15 cellular contexts compared by ENCODE assay signal in genomic region chr4:25346913-25347312, GRCh38. TPM values are rescaled to one million over a fixed set of nuclear protein-coding genes. Genes with fewer than 3 reads are reported as not detected.
DNase-seq lines count a peak whose midpoint lies in the region; ATAC-seq lines count a peak whose summit lies in the region.
"Had no signal": no experiment of that assay in that cellular context is flagged by ENCODE, and none has a peak within 500 bp of the region (broad histone marks: within the 10 kb centered on the region; RNA-seq: fewer than 3 reads in every experiment).

No MANE protein-coding gene starts in this region.

- no peaks in the 10 kb centered on the region for H3K9me3 Mint-ChIP-seq in naive B cell
- H3K9me3 Mint-ChIP-seq: activated T-cell treated with anti-CD3 and anti-CD28 coated beads, Interleukin-2, amount 50 U/mL, for 24 hours; natural killer cell had no signal

- DNase-seq in naive B cell (peak; percentile 21), ureter (ENCODE audit: low spot score) (no peak), kidney tubule cell (ENCODE audit: low spot score) (no peak), NK-92 (lab: John Stamatoyannopoulos, UW; ENCODE audit: unreplicated experiment) (no peak)
- DNase-seq: activated T-cell treated with anti-CD3 and anti-CD28 coated beads, Interleukin-2, amount 50 U/mL, for 24 hours; brain microvascular endothelial cell; left cardiac atrium; natural killer cell; NCI-H1436 treated with DMSO at 0.1 percent for 48 hours; NCI-H748 treated with DMSO at 0.1 percent for 48 hours; right lobe of liver; substantia nigra had no signal

- no peaks in the 10 kb centered on the region for H3K27me3 Mint-ChIP-seq in naive B cell
- H3K27me3 Mint-ChIP-seq: activated T-cell treated with anti-CD3 and anti-CD28 coated beads, Interleukin-2, amount 50 U/mL, for 24 hours had no signal

- no peak overlapping the region for H3K4me3 Mint-ChIP-seq in naive B cell
- H3K4me3 Mint-ChIP-seq: activated T-cell treated with anti-CD3 and anti-CD28 coated beads, Interleukin-2, amount 50 U/mL, for 24 hours; natural killer cell had no signal

- peaks cover 6 to 8% (median 7%) of the 10 kb centered on the region in 3 donors for H3K4me1 Mint-ChIP-seq in naive B cell
- H3K4me1 Mint-ChIP-seq: natural killer cell had no signal

- peak overlapping the region in 3 of 6 donors; percentile 1 to 76 (median 60) for H3K27ac Mint-ChIP-seq in naive B cell
- H3K27ac Mint-ChIP-seq: activated T-cell treated with anti-CD3 and anti-CD28 coated beads, Interleukin-2, amount 50 U/mL, for 24 hours; natural killer cell had no signal

- peak; percentile 72 for ATAC-seq in GM18861 (IDR thresholded peaks at IDR 0.05; ENCODE audit: unreplicated experiment)
- ATAC-seq in GM21367 (IDR thresholded peaks at IDR 0.05; ENCODE audit: unreplicated experiment) = peak; percentile 49
- ATAC-seq in HG03342 (IDR thresholded peaks at IDR 0.05; ENCODE audit: unreplicated experiment) = peak; percentile 88
- ATAC-seq in naive B cell (ENCODE audit: low read depth in 2 of 2) = peak; percentile 91 to 98
- ATAC-seq: left cardiac atrium, natural killer cell, right lobe of liver had no signal

- H3K36me3 Mint-ChIP-seq in naive B cell = peaks cover 0 to 5% of the 10 kb centered on the region in 2 donors
- H3K36me3 Mint-ChIP-seq: natural killer cell had no signal

RNA-seq across cellular contexts. Expression of gene ANAPC4, which starts 30.1 kb away (rescaled TPM):
- 10 to 100 TPM; 14.7 to 23.1 (median 19.2) TPM for polyA plus RNA-seq in naive B cell (ENCODE audit: low read depth in 6 of 6)
- total RNA-seq in ureter = 44.0 TPM

RNA-seq across cellular contexts. Expression of gene ZCCHC4, which starts 34.3 kb away (rescaled TPM):
- polyA plus RNA-seq in naive B cell (ENCODE audit: low read depth in 6 of 6) = 10 to 100 TPM in 3 of 6 donors, 1 to 10 TPM in 2, not detected in 1; 7.0 to 14.3 (median 10.3) TPM
- total RNA-seq in ureter = 14.2 TPM
